ENCODE assay signal across 27 cellular contexts in genomic region chr7:8973601-8974000, GRCh38.
"Had no signal": no experiment of that assay in that cellular context is flagged by ENCODE, and none has a peak within 500 bp of the region (broad histone marks: within the 10 kb centered on the region; RNA-seq: fewer than 3 reads in every experiment).

No MANE protein-coding gene starts in this region.

- H3K4me3 ChIP-seq: body of pancreas, esophagus muscularis mucosa, gastrocnemius medialis, heart left ventricle had no signal

- H3K9me3 ChIP-seq: body of pancreas, gastrocnemius medialis had no signal

- H3K27me3 ChIP-seq: body of pancreas, esophagus muscularis mucosa, foreskin keratinocyte, gastrocnemius medialis, heart left ventricle had no signal

- DNase-seq: activated CD4-positive, alpha-beta memory T cell treated with anti-CD3 and anti-CD28 coated beads, Interleukin-2, amount 10 ng/mL, durations not matched to agents 7 days and 5 days; activated CD4-positive, alpha-beta T cell treated with anti-CD3 and anti-CD28 coated beads for 1 hour; activated CD4-positive, alpha-beta T cell treated with anti-CD3 and anti-CD28 coated beads for 4 hours; activated CD4-positive, alpha-beta T cell treated with anti-CD3 and anti-CD28 coated beads, Interleukin-2, amount 10 ng/mL, durations not matched to agents 7 days and 5 days; activated CD4-positive, alpha-beta T cell treated with anti-CD3 and anti-CD28 coated beads, Interleukin-2, amount 50 U/mL, for 4 hours; activated CD8-positive, alpha-beta memory T cell treated with anti-CD3 and anti-CD28 coated beads for 24 hours; activated effector memory CD4-positive, alpha-beta T cell treated with Interleukin-2 at 50 U/mL for 16 hours; activated gamma-delta T cell treated with Interleukin-2 at 50 U/mL for 16 hours; activated naive CD4-positive, alpha-beta T cell treated with anti-CD3 and anti-CD28 coated beads, Interleukin-2, amount 50 U/mL, for 16 hours; activated naive CD4-positive, alpha-beta T cell treated with Interleukin-2 at 50 U/mL for 16 hours; activated T-cell treated with anti-CD3 and anti-CD28 coated beads, Interleukin-2, amount 50 U/mL, for 4 hours; amniotic stem cell; anterior cingulate cortex; body of pancreas; caudate nucleus; cortex of kidney; dermis blood vessel endothelial cell; effector CD4-positive, alpha-beta T cell; effector memory CD8-positive, alpha-beta T cell; erythroblast; foreskin keratinocyte; gastrocnemius medialis; glutamatergic neuron; heart left ventricle; T-helper 2 cell had no signal

- H3K36me3 ChIP-seq: esophagus muscularis mucosa, gastrocnemius medialis, heart left ventricle had no signal

- H3K27ac ChIP-seq: body of pancreas, esophagus muscularis mucosa, foreskin keratinocyte, gastrocnemius medialis, heart left ventricle, VCaP had no signal

- H3K4me1 ChIP-seq: body of pancreas, esophagus muscularis mucosa, foreskin keratinocyte, gastrocnemius medialis, heart left ventricle had no signal
